Comparison of ENCODE assay signal across 8 cellular contexts in the genomic region with DNA sequence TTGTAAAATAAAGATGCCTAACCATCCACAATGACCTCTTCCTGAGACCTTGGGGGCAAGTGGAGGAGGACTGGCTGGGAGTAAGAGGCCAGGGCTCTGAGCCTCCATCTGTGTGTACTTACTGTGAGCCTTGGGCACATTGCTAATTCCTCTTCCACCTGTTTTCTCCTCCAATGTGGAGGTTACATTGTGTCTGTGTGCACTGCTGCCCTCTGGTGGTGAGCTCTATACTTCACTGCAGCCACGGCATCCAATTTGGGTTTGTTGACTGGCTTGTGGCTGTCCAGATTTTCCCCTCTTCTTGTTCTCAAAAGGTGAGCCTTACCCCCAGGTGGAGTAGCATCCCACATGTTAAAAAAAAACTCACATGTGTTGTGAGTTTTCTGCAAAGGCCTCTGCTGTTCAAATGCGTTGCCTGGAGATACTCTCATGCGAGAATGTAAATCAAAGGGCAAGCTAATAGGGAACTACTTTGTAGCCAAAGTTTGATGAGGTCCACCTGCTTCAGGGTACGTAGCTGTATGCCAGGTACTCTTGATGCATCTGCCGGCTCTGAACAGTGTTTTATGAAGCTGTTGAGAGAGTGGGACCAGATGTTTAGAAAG.
DNase-seq lines count a peak whose midpoint lies in the region; ATAC-seq and TF ChIP-seq lines count a peak whose summit lies in the region.

No MANE protein-coding gene starts in this region.

- no peak overlapping the region for H3K4me2 ChIP-seq in KMS-11
- H3K4me2 ChIP-seq in parathyroid adenoma (ENCODE audit: low read length): no peak overlapping the region

- H3K27ac ChIP-seq in KMS-11 (no peak overlapping the region), parathyroid adenoma (no peak overlapping the region)

- H3K9ac ChIP-seq in KMS-11: no peak overlapping the region
- no peak overlapping the region for H3K9ac ChIP-seq in parathyroid adenoma

- no peak overlapping the region for H3K4me3 Mint-ChIP-seq in type B pancreatic cell

- H3K4me1 ChIP-seq in KMS-11 (ENCODE audit: low read depth, poor library complexity, severe bottlenecking): peaks cover 72% of the 10 kb centered on the region
- H3K4me1 ChIP-seq in parathyroid adenoma: peaks cover 4% of the 10 kb centered on the region

- no peaks in the 10 kb centered on the region for H3K9me3 Mint-ChIP-seq in type B pancreatic cell

- no peaks in the 10 kb centered on the region for H4K20me1 ChIP-seq in KMS-11 (ENCODE audit: insufficient read depth)

- H3K79me2 ChIP-seq in KMS-11 (ENCODE audit: insufficient read depth, low read depth) (no peaks in the 10 kb centered on the region), parathyroid adenoma (no peaks in the 10 kb centered on the region)

- peak overlapping the region; percentile 23; the same call in 1 of the 2 replicates for H2AFZ ChIP-seq in KMS-11 (ENCODE audit: low read depth)
- no peak overlapping the region for H2AFZ ChIP-seq in parathyroid adenoma

- peak; percentile 93 for TF ChIP-seq CTCF in KMS-11 (conservative IDR thresholded peaks at IDR 0.05; ENCODE audit: low read depth, low read length)
- peak; percentile 88 for TF ChIP-seq CTCF in parathyroid adenoma (IDR thresholded peaks at IDR 0.05)
- peak; percentile 92 for TF ChIP-seq CTCF in type B pancreatic cell (conservative IDR thresholded peaks at IDR 0.05)

- H3K4me1 Mint-ChIP-seq in type B pancreatic cell (ENCODE audit: unreplicated experiment): peaks cover 16% of the 10 kb centered on the region

- DNase-seq in DMS 273 (lab: John Stamatoyannopoulos, UW; ENCODE audit: unreplicated experiment) (peak; percentile 81), SHP77 treated with DMSO at 0.1 percent for 48 hours (lab: John Stamatoyannopoulos, UW) (peak; percentile 36), globus pallidus (ENCODE audit: low spot score) (peak; percentile 30), type B pancreatic cell (ENCODE audit: extremely low spot score, unreplicated experiment) (no peak)
- peak; percentile 19 to 55 (median 42) for DNase-seq in activated naive CD4-positive, alpha-beta T cell (lab: John Stamatoyannopoulos, UW)

- no peaks in the 10 kb centered on the region for H3K27me3 ChIP-seq in KMS-11 (ENCODE audit: insufficient read depth, low read depth)
- H3K27me3 ChIP-seq in parathyroid adenoma (ENCODE audit: control insufficient read depth, insufficient read depth, low read length): no peaks in the 10 kb centered on the region

- no peaks in the 10 kb centered on the region for H3K36me3 ChIP-seq in KMS-11 (ENCODE audit: insufficient read depth)
- H3K36me3 ChIP-seq in parathyroid adenoma (ENCODE audit: control insufficient read depth, insufficient read depth, low read length): no peaks in the 10 kb centered on the region

- no peaks in the 10 kb centered on the region for H3K9me3 ChIP-seq in parathyroid adenoma (ENCODE audit: control insufficient read depth, low read length)

- peaks cover 64% of the 10 kb centered on the region for H3K27me3 Mint-ChIP-seq in type B pancreatic cell

- ATAC-seq in GM21526 (IDR thresholded peaks at IDR 0.05; ENCODE audit: low FRiP score, unreplicated experiment): peak; percentile 86

- H3K36me3 Mint-ChIP-seq in type B pancreatic cell: no peaks in the 10 kb centered on the region

- H3K4me3 ChIP-seq in KMS-11 (IDR thresholded peaks at IDR 0.05; ENCODE audit: insufficient read depth, low read depth, low read length) (no peak overlapping the region), parathyroid adenoma (ENCODE audit: low read depth, low read length) (no peak overlapping the region)

- H3K27ac Mint-ChIP-seq in type B pancreatic cell: no peak overlapping the region
